In genomic region chr12:120317258-120318105, GRCh38 we compare ENCODE assay signal across 7 cellular contexts.
DNase-seq lines count a peak whose midpoint lies in the region; ATAC-seq and TF ChIP-seq lines count a peak whose summit lies in the region.

No MANE protein-coding gene starts in this region.

- ATAC-seq in GM18505 (IDR thresholded peaks at IDR 0.05; ENCODE audit: unreplicated experiment), result peak; percentile 97
- ATAC-seq in HG02973 (IDR thresholded peaks at IDR 0.05; ENCODE audit: unreplicated experiment), result peak; percentile 95

- DNase-seq in NCI-H1930 (lab: John Stamatoyannopoulos, UW) (peak; percentile 99), T-helper 9 cell (peak; percentile 100), astrocyte of the spinal cord (ENCODE audit: low read depth, low spot score) (peak; percentile 99), hippocampal formation (lab: John Stamatoyannopoulos, UW) (peak; percentile 99), retina (peak; percentile 99)

- TF ChIP-seq CTCF in astrocyte of the spinal cord (IDR thresholded peaks at IDR 0.05; ENCODE audit: low read depth, low read length), result peak; percentile 78

- in situ Hi-C loops in astrocyte of the spinal cord (cut with HindIII; ENCODE audit: low sequenced_read_pairs), result no loop called here

- peak overlapping the region; percentile 65 for H3K4me3 ChIP-seq in astrocyte of the spinal cord (ENCODE audit: low read depth, low read length)

- peak; percentile 89 for TF ChIP-seq POLR2A in GM18505 (IDR thresholded peaks at IDR 0.05; ENCODE audit: borderline replicate concordance, extremely low read depth, insufficient read depth, insufficient read length)

Comparison
In these comparisons a context has a peak if more than half of its experiments do, and no peak if none do; other contexts are left out.
1. Peak in every context shown above with its lines: DNase-seq, ATAC-seq and H3K4me3 ChIP-seq.